In genomic region chr1:58689167-58689566, GRCh38 we compare ENCODE assay signal across 18 cellular contexts. TPM values are rescaled to one million over a fixed set of nuclear protein-coding genes. Genes with fewer than 3 reads are reported as not detected.
DNase-seq lines count a peak whose midpoint lies in the region; ATAC-seq and TF ChIP-seq lines count a peak whose summit lies in the region.
"Had no signal": no experiment of that assay in that cellular context is flagged by ENCODE, and none has a peak within 500 bp of the region (broad histone marks: within the 10 kb centered on the region; RNA-seq: fewer than 3 reads in every experiment).

No MANE protein-coding gene starts in this region.

- no peaks in the 10 kb centered on the region for H3K4me1 ChIP-seq in trophoblast cell (ENCODE audit: control insufficient read depth in 1 of 2, insufficient read depth in 2 of 2, low read length in 2 of 2)
- H3K4me1 ChIP-seq: BE2C, SJCRH30 had no signal

- no peak overlapping the region for H3K9ac ChIP-seq in trophoblast cell (ENCODE audit: low read length)

- intact Hi-C loops in sciatic nerve (cut with DNase I) = no loop called here

- H3K4me2 ChIP-seq in trophoblast cell (ENCODE audit: low read length) = no peak overlapping the region

- no peak overlapping the region for H3K23ac ChIP-seq in trophoblast cell (ENCODE audit: low read length)

- no peaks in the 10 kb centered on the region for H3K9me3 ChIP-seq in trophoblast cell (ENCODE audit: insufficient read depth, low read depth, low read length)
- H3K9me3 ChIP-seq: BE2C, SJCRH30 had no signal

- CTCF ChIA-PET in RWPE1 (lab: Yijun Ruan, JAX) = no interaction called here

- DNase-seq in DMS53 (lab: John Stamatoyannopoulos, UW) (peak; percentile 25), DMS53 treated with DMSO at 0.1 percent for 48 hours (lab: John Stamatoyannopoulos, UW; ENCODE audit: unreplicated experiment) (no peak), NCI-H146 treated with DMSO at 0.1 percent for 48 hours (lab: John Stamatoyannopoulos, UW; ENCODE audit: unreplicated experiment) (peak; percentile 59), foreskin melanocyte (peak; percentile 32), RWPE1 (ENCODE audit: low spot score) (no peak), sciatic nerve (ENCODE audit: low spot score) (no peak), trophoblast cell (no peak)
- DNase-seq: 8988T; BE2C; CD4-positive, alpha-beta T cell; DMS79 treated with DMSO at 0.1 percent for 48 hours; HCEC 1CT; KBM-7; NCI-H1092; NCI-H2029 treated with DMSO at 0.1 percent for 48 hours; NCI-H524 treated with DMSO at 0.1 percent for 48 hours; SJCRH30 had no signal

- H2BK5ac ChIP-seq in trophoblast cell (ENCODE audit: low read depth, low read length, poor library complexity) = no peak overlapping the region

- H4K8ac ChIP-seq in trophoblast cell (ENCODE audit: low read depth, low read length) = no peak overlapping the region

- H3K27me3 ChIP-seq in trophoblast cell (ENCODE audit: insufficient read depth, low read length) = no peaks in the 10 kb centered on the region
- H3K27me3 ChIP-seq: BE2C, SJCRH30 had no signal

- ATAC-seq in sciatic nerve = no peak

- H2AK5ac ChIP-seq in trophoblast cell (ENCODE audit: low read length) = no peak overlapping the region

- H3K14ac ChIP-seq in trophoblast cell (ENCODE audit: low read length) = no peak overlapping the region

- H2BK120ac ChIP-seq in trophoblast cell (ENCODE audit: insufficient read depth, low read length, poor library complexity) = no peak overlapping the region

- no peak overlapping the region for H3K18ac ChIP-seq in trophoblast cell (ENCODE audit: low read length)

- H3K4ac ChIP-seq in trophoblast cell (ENCODE audit: low read depth, low read length) = no peak overlapping the region

- POLR2A ChIA-PET in RWPE1 (lab: Yijun Ruan, JAX; ENCODE audit: low non-redundant PET) = no interaction called here

- H4K91ac ChIP-seq in trophoblast cell (ENCODE audit: low read depth, low read length) = no peak overlapping the region

- no peak overlapping the region for H3K4me3 ChIP-seq in trophoblast cell (ENCODE audit: low read depth, low read length)
- H3K4me3 ChIP-seq: SJCRH30 had no signal

- H2BK12ac ChIP-seq in trophoblast cell (ENCODE audit: low read length) = no peak overlapping the region

- H2AFZ ChIP-seq in trophoblast cell (ENCODE audit: insufficient read depth, low read length, poor library complexity) = no peak overlapping the region

- H4K12ac ChIP-seq in trophoblast cell (ENCODE audit: low read depth, low read length) = no peak overlapping the region

- no peak for TF ChIP-seq CTCF in 22Rv1 (IDR thresholded peaks at IDR 0.05)
- TF ChIP-seq CTCF in RWPE1 (conservative IDR thresholded peaks at IDR 0.05; ENCODE audit: low read depth) = no peak

- peaks cover 12 to 19% of the 10 kb centered on the region in 2 experiments for H3K36me3 ChIP-seq in trophoblast cell (ENCODE audit: control insufficient read depth in 1 of 2, insufficient read depth in 2 of 2, low read length in 2 of 2)

- H3K27ac ChIP-seq in 22Rv1 = peak overlapping the region; percentile 83
- no peak overlapping the region for H3K27ac ChIP-seq in RWPE1
- no peak overlapping the region for H3K27ac ChIP-seq in trophoblast cell (ENCODE audit: low read depth, low read length)
- H3K27ac ChIP-seq: SJCRH30 had no signal

- WGBS in trophoblast cell (ENCODE audit: extremely low coverage, insufficient coverage, insufficient read length) = no CpG with 5 or more reads among the region's 1 CpG

- no peaks in the 10 kb centered on the region for H3K79me1 ChIP-seq in trophoblast cell (ENCODE audit: low read length)

- H3K79me2 ChIP-seq in trophoblast cell (ENCODE audit: control insufficient read depth, insufficient read depth, low read length, poor library complexity) = no peaks in the 10 kb centered on the region

RNA-seq across cellular contexts. Expression of gene MYSM1, which starts 10.7 kb away (rescaled TPM):
- 48.4 TPM for total RNA-seq in sciatic nerve
- 16.6 and 17.0 TPM in 2 replicates for polyA plus RNA-seq in trophoblast cell (2013)

Comparison
In these comparisons a context has a peak if more than half of its experiments do, and no peak if none do; other contexts are left out.
1. DNase-seq: peak in DMS53 (single experiment), NCI-H146 treated with DMSO at 0.1 percent for 48 hours (single experiment) and foreskin melanocyte (single experiment); none in DMS53 treated with DMSO at 0.1 percent for 48 hours (single experiment), RWPE1 (single experiment), sciatic nerve (single experiment) and trophoblast cell (0 of 2).